ENCODE assay signal across 8 cellular contexts in the genomic region with DNA sequence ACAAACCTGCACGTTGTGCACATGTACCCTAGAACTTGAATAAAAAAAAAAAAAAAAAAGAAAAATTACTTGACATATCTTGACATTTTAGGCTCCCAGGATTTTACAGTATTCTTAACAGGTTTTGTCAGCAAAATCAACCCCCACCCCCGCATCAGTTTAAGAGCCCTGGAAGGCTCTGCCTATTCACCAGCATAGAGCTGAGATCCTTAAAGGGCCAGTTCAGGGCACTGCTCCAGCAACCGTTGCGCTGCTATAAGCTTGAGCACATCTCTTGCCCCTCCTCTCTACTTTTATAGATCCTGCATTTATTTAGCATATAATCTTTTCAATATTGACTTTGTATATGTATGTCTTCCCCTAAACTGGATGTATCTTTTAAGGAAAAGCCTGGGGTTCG. TPM values are rescaled to one million over a fixed set of nuclear protein-coding genes. Genes with fewer than 3 reads are reported as not detected.
DNase-seq lines count a peak whose midpoint lies in the region; ATAC-seq, FAIRE-seq and TF ChIP-seq lines count a peak whose summit lies in the region.

No MANE protein-coding gene starts in this region.

- no peaks in the 10 kb centered on the region for H3K9me3 ChIP-seq in CD4-positive, alpha-beta memory T cell (ENCODE audit: control insufficient read depth in 1 of 2, low read length in 2 of 2)
- H3K9me3 ChIP-seq in tibial nerve: no peaks in the 10 kb centered on the region

- 3 to 8% methylated on average over 5 of the region's 5 CpGs for WGBS in tibial nerve, 2 donors

- intact Hi-C loops in CD4-positive, alpha-beta memory T cell (cut with micrococcal nuclease): loop anchor here (5.0 kb wide), 2 partner anchors 46 to 1959 kb away; a partner anchor contains a TSS
- intact Hi-C loops in natural killer cell (cut with micrococcal nuclease): no loop called here

- peaks cover 31 to 50% (median 41%) of the 10 kb centered on the region in 4 donors for H3K4me1 Mint-ChIP-seq in CD4-positive, alpha-beta memory T cell
- peaks cover 32 to 36% of the 10 kb centered on the region in 2 donors for H3K4me1 Mint-ChIP-seq in natural killer cell

- peak overlapping the region; percentile 90 to 99 (median 96) for H3K27ac Mint-ChIP-seq in CD4-positive, alpha-beta memory T cell
- H3K27ac Mint-ChIP-seq in natural killer cell: peak overlapping the region; percentile 89 to 93

- peak overlapping the region; percentile 92 to 99 (median 95) for H3K4me3 Mint-ChIP-seq in CD4-positive, alpha-beta memory T cell
- H3K4me3 Mint-ChIP-seq in natural killer cell: peak overlapping the region; percentile 100

- no peak for FAIRE-seq in H54 (lab: Jason Lieb, UNC)

- DNase-seq in CD4-positive, alpha-beta memory T cell: peak in 2 of 5 donors; percentile 12 to 14
- DNase-seq in H54 (ENCODE audit: insufficient read length, low spot score) (peak; percentile 19), NCI-H345 (lab: John Stamatoyannopoulos, UW) (peak; percentile 45), fibroblast of peridontal ligament (ENCODE audit: extremely low read depth) (peak; percentile 58), natural killer cell (no peak), tibial nerve (ENCODE audit: low spot score in 2 of 2) (no peak)
- DNase-seq in activated T-cell treated with anti-CD3 and anti-CD28 coated beads, Interleukin-2, amount 50 U/mL, for 1 hour: peak; percentile 22

- TF ChIP-seq CTCF in natural killer cell (IDR thresholded peaks at IDR 0.05): no peak
- TF ChIP-seq CTCF in tibial nerve (IDR thresholded peaks at IDR 0.05): no peak

- H3K9me3 Mint-ChIP-seq in CD4-positive, alpha-beta memory T cell: no peaks in the 10 kb centered on the region
- H3K9me3 Mint-ChIP-seq in natural killer cell: no peaks in the 10 kb centered on the region

- POLR2A ChIA-PET in CD4-positive, alpha-beta memory T cell (lab: Charles Lee; ENCODE audit: partially characterized antibody): interaction anchor here (1.0 to 5.9 kb wide), 11 partner anchors 9 to 1751 kb away, joined by 3 to 75 read pairs (median 6); a partner anchor contains a TSS

- peak overlapping the region; percentile 68 to 93 for H3K4me3 ChIP-seq in CD4-positive, alpha-beta memory T cell (ENCODE audit: low read length in 2 of 2)
- H3K4me3 ChIP-seq in tibial nerve: peak overlapping the region; percentile 83 to 92 (median 88)

- no peaks in the 10 kb centered on the region for H3K27me3 ChIP-seq in CD4-positive, alpha-beta memory T cell (ENCODE audit: insufficient read depth, low read length)
- H3K27me3 ChIP-seq in tibial nerve: no peaks in the 10 kb centered on the region

- peaks cover 10 to 30% of the 10 kb centered on the region in 2 donors for H3K36me3 Mint-ChIP-seq in CD4-positive, alpha-beta memory T cell
- peaks cover 6% of the 10 kb centered on the region for H3K36me3 Mint-ChIP-seq in natural killer cell

- TF ChIP-seq POLR2A in H54 (IDR thresholded peaks at IDR 0.05; ENCODE audit: low read depth, low read length) (no peak), tibial nerve (IDR thresholded peaks at IDR 0.05) (no peak)

- CTCF ChIA-PET in CD4-positive, alpha-beta memory T cell (lab: Charles Lee; ENCODE audit: partially characterized antibody): interaction anchor here (0.9 to 5.8 kb wide), 4 partner anchors 37 to 291 kb away, joined by 3 to 41 read pairs (median 4); a partner anchor contains a TSS

- peaks cover 4% of the 10 kb centered on the region for H3K36me3 ChIP-seq in CD4-positive, alpha-beta memory T cell (ENCODE audit: insufficient read depth, low read length)
- H3K36me3 ChIP-seq in tibial nerve: peaks cover 0 to 9% (median 0%) of the 10 kb centered on the region in 3 donors

- H3K4me1 ChIP-seq in CD4-positive, alpha-beta memory T cell (ENCODE audit: insufficient read depth, low read length): peaks cover 41% of the 10 kb centered on the region
- peaks cover 0 to 32% (median 23%) of the 10 kb centered on the region in 4 donors for H3K4me1 ChIP-seq in tibial nerve

- TF ChIP-seq EP300 in tibial nerve (IDR thresholded peaks at IDR 0.05): no peak

- ATAC-seq in natural killer cell: peak; percentile 30 to 57 (median 41)
- no peak for ATAC-seq in GM21423 (IDR thresholded peaks at IDR 0.05; ENCODE audit: unreplicated experiment)

- H3K27me3 Mint-ChIP-seq in CD4-positive, alpha-beta memory T cell: peaks cover 2 to 6% of the 10 kb centered on the region in 2 donors
- H3K27me3 Mint-ChIP-seq in natural killer cell (ENCODE audit: low read depth in 2 of 2): peaks cover 12 to 30% of the 10 kb centered on the region in 2 donors

- H3K27ac ChIP-seq in CD4-positive, alpha-beta memory T cell (ENCODE audit: low read depth, low read length): peak overlapping the region; percentile 70
- peak overlapping the region; percentile 85 to 95 (median 90) for H3K27ac ChIP-seq in tibial nerve

RNA-seq across cellular contexts. Expression of a gene that starts 0.7 kb away (rescaled TPM):
- total RNA-seq in CD4-positive, alpha-beta memory T cell: 10 to 100 TPM; 61.6 to 64.2 TPM
- 10 to 100 TPM; 16.4 to 23.7 TPM for polyA plus RNA-seq in CD4-positive, alpha-beta memory T cell
- total RNA-seq in natural killer cell (10 to 100 TPM; 46.1 to 71.0 (median 58.8) TPM), tibial nerve (100 to 1,000 TPM in 3 of 4 donors, 10 to 100 TPM in 1; 96.9 to 125 (median 109) TPM)

RNA-seq across cellular contexts. Expression of a gene that starts 35.2 kb away (rescaled TPM):
- total RNA-seq in CD4-positive, alpha-beta memory T cell: 10 to 100 TPM; 60.2 to 67.3 TPM
- polyA plus RNA-seq in CD4-positive, alpha-beta memory T cell: 1 to 10 TPM; 2.1 to 4.1 TPM
- 100 to 1,000 TPM in 1 of 3 donors, 10 to 100 TPM in 2; 80.0 to 111 (median 82.0) TPM for total RNA-seq in natural killer cell
- 100 to 1,000 TPM in 3 of 4 donors, 10 to 100 TPM in 1; 72.6 to 132 (median 125) TPM for total RNA-seq in tibial nerve

RNA-seq across cellular contexts. Expression of a gene that starts 45.2 kb away (rescaled TPM):
- total RNA-seq in CD4-positive, alpha-beta memory T cell: 10 to 100 TPM; 88.4 to 97.5 TPM
- 10 to 100 TPM in 1 of 2 donors, 1 to 10 TPM in 1; 9.7 to 36.7 TPM for polyA plus RNA-seq in CD4-positive, alpha-beta memory T cell
- total RNA-seq in natural killer cell: 100 to 1,000 TPM in 2 of 3 donors, 10 to 100 TPM in 1; 71.6 to 120 (median 119) TPM
- 10 to 100 TPM; 45.0 to 70.2 (median 48.8) TPM for total RNA-seq in tibial nerve

RNA-seq across cellular contexts. Expression of a gene that starts 55.8 kb away (rescaled TPM):
- total RNA-seq in CD4-positive, alpha-beta memory T cell: 10 to 100 TPM; 17.7 to 19.7 TPM
- polyA plus RNA-seq in CD4-positive, alpha-beta memory T cell: under 1 TPM; 0.15 to 0.36 TPM
- 10 to 100 TPM in 1 of 3 donors, 1 to 10 TPM in 2; 8.2 to 18.0 (median 8.3) TPM for total RNA-seq in natural killer cell
- 1,000 to 10,000 TPM; 1,525 to 3,984 (median 2,307) TPM for total RNA-seq in tibial nerve

Comparison
In these comparisons a context has a peak if more than half of its experiments do, and no peak if none do; other contexts are left out.
1. DNase-seq: peak in H54 (single experiment), NCI-H345 (single experiment), activated T-cell treated with anti-CD3 and anti-CD28 coated beads, Interleukin-2, amount 50 U/mL, for 1 hour (single experiment) and fibroblast of peridontal ligament (single experiment); none in natural killer cell (single experiment) and tibial nerve (0 of 2).